28 cellular contexts compared by ENCODE assay signal in genomic region chr4:116515959-116516358, GRCh38.
"Had no signal": no experiment of that assay in that cellular context is flagged by ENCODE, and none has a peak within 500 bp of the region (broad histone marks: within the 10 kb centered on the region; RNA-seq: fewer than 3 reads in every experiment).

No MANE protein-coding gene starts in this region.

- ATAC-seq: activated CD4-positive, alpha-beta T cell treated with anti-CD3 and anti-CD28 coated beads for 36 hours; activated T-cell treated with anti-CD3 and anti-CD28 coated beads, Interleukin-2, amount 50 U/mL, for 72 hours; Panc1; Right ventricle myocardium inferior; T-cell had no signal

- H3K4me3 ChIP-seq: SK-N-MC had no signal

- H3K27ac ChIP-seq: SK-N-MC, VCaP had no signal

- DNase-seq: activated CD4-positive, alpha-beta memory T cell treated with anti-CD3 and anti-CD28 coated beads, Interleukin-2, amount 10 ng/mL, durations not matched to agents 7 days and 5 days; activated CD4-positive, alpha-beta T cell treated with anti-CD3 and anti-CD28 coated beads for 36 hours; activated CD4-positive, alpha-beta T cell treated with anti-CD3 and anti-CD28 coated beads, Interleukin-2, amount 50 U/mL, for 1 hour; activated gamma-delta T cell treated with Interleukin-2 at 50 U/mL for 16 hours; activated naive CD4-positive, alpha-beta T cell treated with anti-CD3 and anti-CD28 coated beads, Interleukin-2, amount 10 ng/mL, durations not matched to agents 7 days and 5 days; activated naive CD8-positive, alpha-beta T cell treated with anti-CD3 and anti-CD28 coated beads for 36 hours; activated T-cell treated with anti-CD3 and anti-CD28 coated beads for 4 hours; activated T-cell treated with anti-CD3 and anti-CD28 coated beads, Interleukin-2, amount 50 U/mL, for 72 hours; KBM-7; NCI-H1048; NCI-H146; NCI-H187 treated with DMSO at 0.1 percent for 48 hours; NCI-H2081 treated with DMSO at 0.1 percent for 48 hours; NCI-H2171 treated with DMSO at 0.1 percent for 48 hours; NCI-H226; NCI-H510A; NCI-H526 treated with DMSO at 0.1 percent for 48 hours; NCI-H82; NK-92 treated with Interleukin-12 subunit alpha and Interleukin-12 subunit beta, amount 100 ng/mL, for 24 hours; OCI-M1; RPMI8226; T-cell; T-helper 2 cell; T1000 had no signal
